In genomic region chr22:50252081-50253045, GRCh38 we compare ENCODE assay signal across 8 cellular contexts. TPM values are rescaled to one million over a fixed set of nuclear protein-coding genes. Genes with fewer than 3 reads are reported as not detected.
DNase-seq lines count a peak whose midpoint lies in the region; ATAC-seq and TF ChIP-seq lines count a peak whose summit lies in the region.

No MANE protein-coding gene starts in this region.

- H4K20me1 ChIP-seq in hepatocyte (ENCODE audit: insufficient read depth, poor library complexity, severe bottlenecking), result no peaks in the 10 kb centered on the region

- peaks cover 5 to 27% (median 13%) of the 10 kb centered on the region in 4 donors for H3K4me1 Mint-ChIP-seq in CD4-positive, alpha-beta memory T cell
- peaks cover 9% of the 10 kb centered on the region for H3K4me1 Mint-ChIP-seq in T-helper 17 cell

- H3K27ac ChIP-seq in CD4-positive, alpha-beta memory T cell (ENCODE audit: low read depth, low read length), result peak overlapping the region; percentile 66
- peak overlapping the region; percentile 66 to 71 for H3K27ac ChIP-seq in ascending aorta
- no peak overlapping the region for H3K27ac ChIP-seq in hepatocyte
- peak overlapping the region; percentile 72 to 86 (median 75) for H3K27ac ChIP-seq in spleen

- H3K27me3 Mint-ChIP-seq in CD4-positive, alpha-beta memory T cell, result peaks cover 1 to 3% of the 10 kb centered on the region in 2 donors
- H3K27me3 Mint-ChIP-seq in T-helper 17 cell, result peaks cover 3% of the 10 kb centered on the region

- peak; percentile 65 to 75 (median 69) for DNase-seq in CD4-positive, alpha-beta memory T cell
- DNase-seq in HT1080 (ENCODE audit: low read depth) (peak; percentile 72), T-helper 17 cell (peak; percentile 39 to 66 (median 51)), ascending aorta (ENCODE audit: low spot score in 2 of 2) (peak in 1 of 2 donors; percentile 88), hepatocyte (ENCODE audit: low spot score) (peak; percentile 80), spleen (peak; percentile 94)

- H3K9me3 ChIP-seq in CD4-positive, alpha-beta memory T cell (ENCODE audit: control insufficient read depth in 1 of 2, low read length in 2 of 2), result no peaks in the 10 kb centered on the region
- H3K9me3 ChIP-seq in T-helper 17 cell (ENCODE audit: control insufficient read depth, low read length, poor library complexity, severe bottlenecking), result no peaks in the 10 kb centered on the region
- no peaks in the 10 kb centered on the region for H3K9me3 ChIP-seq in ascending aorta
- H3K9me3 ChIP-seq in hepatocyte (ENCODE audit: low read depth), result no peaks in the 10 kb centered on the region
- H3K9me3 ChIP-seq in spleen, result no peaks in the 10 kb centered on the region

- CTCF ChIA-PET in CD4-positive, alpha-beta memory T cell (lab: Charles Lee; ENCODE audit: partially characterized antibody), result interaction anchor here (0.8 to 3.5 kb wide), 21 partner anchors 8 to 381 kb away, joined by 3 to 28 read pairs (median 6); partner anchors contain the start of gene SCO2

- no peaks in the 10 kb centered on the region for H3K9me3 Mint-ChIP-seq in CD4-positive, alpha-beta memory T cell

- ATAC-seq in T-helper 17 cell (peak; percentile 73), HG03039 (IDR thresholded peaks at IDR 0.05; ENCODE audit: unreplicated experiment) (no peak), HG02885 (IDR thresholded peaks at IDR 0.05; ENCODE audit: poor library complexity, unreplicated experiment) (no peak)

- no peak overlapping the region for H3K4me3 ChIP-seq in CD4-positive, alpha-beta memory T cell (ENCODE audit: low read length in 2 of 2)
- H3K4me3 ChIP-seq in ascending aorta (peak overlapping the region in 1 of 2 donors; percentile 82), hepatocyte (no peak overlapping the region), spleen (peak overlapping the region in 5 of 8 donors; percentile 70 to 85 (median 77))

- intact Hi-C loops in CD4-positive, alpha-beta memory T cell (cut with micrococcal nuclease), result loop anchor here (1.0 to 10.0 kb wide), 5 partner anchors 18 to 246 kb away; partner anchors contain the start of genes DENND6B, MAPK11 and SBF1
- intact Hi-C loops in ascending aorta (cut with DNase I), result loop anchor here (1.0 to 2.0 kb wide), 3 partner anchors 18 to 90 kb away; partner anchors contain the start of genes DENND6B and MAPK11
- intact Hi-C loops in spleen (cut with DNase I; ENCODE audit: low total_unique reads), result loop anchor here (5.0 kb wide), 1 partner anchor 90 kb away; the partner anchor contains the start of gene PPP6R2

- H3K4me1 ChIP-seq in CD4-positive, alpha-beta memory T cell (ENCODE audit: insufficient read depth, low read length), result peaks cover 30% of the 10 kb centered on the region
- H3K4me1 ChIP-seq in ascending aorta (peaks cover 11 to 19% of the 10 kb centered on the region in 2 donors), hepatocyte (ENCODE audit: insufficient read depth) (peaks cover 13% of the 10 kb centered on the region), spleen (peaks cover 20 to 51% (median 48%) of the 10 kb centered on the region in 6 donors)

- no peaks in the 10 kb centered on the region for H3K27me3 ChIP-seq in CD4-positive, alpha-beta memory T cell (ENCODE audit: insufficient read depth, low read length)
- no peaks in the 10 kb centered on the region for H3K27me3 ChIP-seq in ascending aorta
- H3K27me3 ChIP-seq in hepatocyte, result no peaks in the 10 kb centered on the region
- H3K27me3 ChIP-seq in spleen (replicated peaks in 1 of 7), result no peaks in the 10 kb centered on the region

- no peak overlapping the region for H3K4me2 ChIP-seq in hepatocyte

- no peak overlapping the region for H2AFZ ChIP-seq in hepatocyte

- peaks cover 13% of the 10 kb centered on the region for H3K79me2 ChIP-seq in hepatocyte

- 68% methylated on average over 26 of the region's 26 CpGs for WGBS in hepatocyte (ENCODE audit: low lambda C conversion rate, missing lambda C conversion rate)
- WGBS in spleen, 5 donors, result 44 to 57% (median 48%) methylated on average over 16 to 26 of the region's 26 CpGs

- peaks cover 3% of the 10 kb centered on the region for H3K36me3 ChIP-seq in CD4-positive, alpha-beta memory T cell (ENCODE audit: insufficient read depth, low read length)
- peaks cover 0 to 10% of the 10 kb centered on the region in 2 donors for H3K36me3 ChIP-seq in ascending aorta
- H3K36me3 ChIP-seq in hepatocyte (replicated peaks; ENCODE audit: insufficient read depth, low read depth), result no peaks in the 10 kb centered on the region
- peaks cover 0 to 25% (median 4%) of the 10 kb centered on the region in 6 donors for H3K36me3 ChIP-seq in spleen

- H3K4me3 Mint-ChIP-seq in CD4-positive, alpha-beta memory T cell, result peak overlapping the region in 7 of 8 donors; percentile 36 to 77 (median 61)
- peak overlapping the region; percentile 77 for H3K4me3 Mint-ChIP-seq in T-helper 17 cell

- TF ChIP-seq POLR2A in spleen (IDR thresholded peaks at IDR 0.05), result no peak

- peaks cover 1 to 6% of the 10 kb centered on the region in 2 donors for H3K36me3 Mint-ChIP-seq in CD4-positive, alpha-beta memory T cell
- no peaks in the 10 kb centered on the region for H3K36me3 Mint-ChIP-seq in T-helper 17 cell (ENCODE audit: low read depth)

- H3K9me2 ChIP-seq in hepatocyte (replicated peaks; ENCODE audit: insufficient read depth), result no peaks in the 10 kb centered on the region

- TF ChIP-seq CTCF in ascending aorta (IDR thresholded peaks at IDR 0.05) (peak; percentile 60 to 74 (median 70)), hepatocyte (IDR thresholded peaks at IDR 0.05; ENCODE audit: poor library complexity) (peak; percentile 66), spleen (IDR thresholded peaks at IDR 0.05 in 8 of 11, conservative IDR thresholded peaks at IDR 0.05 in 3 of 11) (peak; percentile 50 to 86 (median 80))

- POLR2A ChIA-PET in CD4-positive, alpha-beta memory T cell (lab: Charles Lee; ENCODE audit: partially characterized antibody), result interaction anchor here (0.9 to 4.0 kb wide), 15 partner anchors 10 to 369 kb away, joined by 3 to 29 read pairs (median 4); partner anchors contain the start of genes DENND6B, MAPK11, SCO2 and TYMP

- H3K27ac Mint-ChIP-seq in CD4-positive, alpha-beta memory T cell, result peak overlapping the region in 4 of 7 donors; percentile 36 to 68 (median 48)
- peak overlapping the region; percentile 24 for H3K27ac Mint-ChIP-seq in T-helper 17 cell

RNA-seq across cellular contexts. Expression of gene HDAC10, which starts 1.3 kb away (rescaled TPM):
- total RNA-seq in CD4-positive, alpha-beta memory T cell, result 100 to 1,000 TPM; 141 to 151 TPM
- polyA plus RNA-seq in CD4-positive, alpha-beta memory T cell, result 1 to 10 TPM; 3.8 to 6.8 TPM
- 13.6 and 14.5 TPM in 2 replicates for total RNA-seq in HT1080 (2014; rRNA removed; shearing (Covaris generic))
- polyA plus RNA-seq in HT1080 (2015; cell fraction: cytosol; rRNA removed), result 20.3 and 20.6 TPM in 2 replicates
- polyA plus RNA-seq in HT1080 (2015; cell fraction: nucleus; rRNA removed), result 190 and 200 TPM in 2 replicates
- total RNA-seq in T-helper 17 cell (100 to 1,000 TPM in 1 of 2 donors, 10 to 100 TPM in 1; 95.5 to 105 TPM), ascending aorta (73.2 TPM), hepatocyte (21.5 and 23.8 TPM in 2 replicates), spleen (100 to 1,000 TPM in 1 of 7 donors, 10 to 100 TPM in 6; 63.6 to 108 (median 70.2) TPM)
- polyA plus RNA-seq in hepatocyte (30.2 and 40.5 TPM in 2 replicates), spleen (10 to 100 TPM; 25.0 to 69.9 (median 44.7) TPM)

RNA-seq across cellular contexts. Expression of gene TUBGCP6, which starts 7.5 kb away (rescaled TPM):
- 100 to 1,000 TPM; 132 to 133 TPM for total RNA-seq in CD4-positive, alpha-beta memory T cell
- 10 to 100 TPM; 16.5 to 20.5 TPM for polyA plus RNA-seq in CD4-positive, alpha-beta memory T cell
- 13.1 and 14.2 TPM in 2 replicates for total RNA-seq in HT1080 (2014; rRNA removed; shearing (Covaris generic))
- polyA plus RNA-seq in HT1080 (2015; cell fraction: cytosol; rRNA removed), result 3.9 and 5.5 TPM in 2 replicates
- 82.8 and 86.1 TPM in 2 replicates for polyA plus RNA-seq in HT1080 (2015; cell fraction: nucleus; rRNA removed)
- total RNA-seq in T-helper 17 cell (100 to 1,000 TPM; 110 to 122 TPM), ascending aorta (58.1 TPM), hepatocyte (14.0 and 26.2 TPM in 2 replicates), spleen (10 to 100 TPM; 65.2 to 98.0 (median 69.4) TPM)
- polyA plus RNA-seq in hepatocyte (31.5 and 44.1 TPM in 2 replicates), spleen (10 to 100 TPM; 36.0 to 70.7 (median 69.2) TPM)

RNA-seq across cellular contexts. Expression of gene MAPK12, which starts 9.1 kb away (rescaled TPM):
- total RNA-seq in CD4-positive, alpha-beta memory T cell, result 1 to 10 TPM; 2.9 TPM
- under 1 TPM in 1 of 2 donors, not detected in 1; 0.05 TPM for polyA plus RNA-seq in CD4-positive, alpha-beta memory T cell
- 50.1 and 50.6 TPM in 2 replicates for total RNA-seq in HT1080 (2014; rRNA removed; shearing (Covaris generic))
- polyA plus RNA-seq in HT1080 (2015; cell fraction: cytosol; rRNA removed), result 34.3 and 41.5 TPM in 2 replicates
- 159 and 182 TPM in 2 replicates for polyA plus RNA-seq in HT1080 (2015; cell fraction: nucleus; rRNA removed)
- total RNA-seq in T-helper 17 cell, result 1 to 10 TPM; 1.7 to 1.9 TPM
- 29.4 TPM for total RNA-seq in ascending aorta
- total RNA-seq in hepatocyte, result 12.5 and 13.8 TPM in 2 replicates
- polyA plus RNA-seq in hepatocyte, result 33.8 and 51.4 TPM in 2 replicates
- total RNA-seq in spleen, result 10 to 100 TPM in 2 of 7 donors, 1 to 10 TPM in 5; 3.9 to 11.6 (median 6.4) TPM
- 10 to 100 TPM in 1 of 3 donors, 1 to 10 TPM in 2; 6.9 to 11.0 (median 9.0) TPM for polyA plus RNA-seq in spleen

RNA-seq across cellular contexts. Expression of gene MAPK11, which starts 17.8 kb away (rescaled TPM):
- 1 to 10 TPM; 1.6 to 1.7 TPM for total RNA-seq in CD4-positive, alpha-beta memory T cell
- under 1 TPM; 0.10 to 0.54 TPM for polyA plus RNA-seq in CD4-positive, alpha-beta memory T cell
- total RNA-seq in HT1080 (2014; rRNA removed; shearing (Covaris generic)), result 12.6 and 18.0 TPM in 2 replicates
- 12.1 and 14.3 TPM in 2 replicates for polyA plus RNA-seq in HT1080 (2015; cell fraction: cytosol; rRNA removed)
- 42.7 and 47.7 TPM in 2 replicates for polyA plus RNA-seq in HT1080 (2015; cell fraction: nucleus; rRNA removed)
- total RNA-seq in T-helper 17 cell (10 to 100 TPM; 13.2 to 14.4 TPM), ascending aorta (117 TPM), hepatocyte (1.4 and 2.3 TPM in 2 replicates), spleen (10 to 100 TPM in 3 of 7 donors, 1 to 10 TPM in 4; 5.2 to 20.7 (median 9.3) TPM)
- polyA plus RNA-seq in hepatocyte (0.62 and 1.1 TPM in 2 replicates), spleen (10 to 100 TPM; 10.7 to 25.3 (median 21.0) TPM)

RNA-seq across cellular contexts. Expression of gene SELENOO, which starts 51.6 kb away (rescaled TPM):
- total RNA-seq in CD4-positive, alpha-beta memory T cell, result 10 to 100 TPM; 33.8 to 34.8 TPM
- polyA plus RNA-seq in CD4-positive, alpha-beta memory T cell, result 1 to 10 TPM; 2.0 to 6.6 TPM
- total RNA-seq in HT1080 (2014; rRNA removed; shearing (Covaris generic)), result 44.5 and 49.1 TPM in 2 replicates
- polyA plus RNA-seq in HT1080 (2015; cell fraction: cytosol; rRNA removed), result 29.6 and 35.2 TPM in 2 replicates
- 74.1 and 81.6 TPM in 2 replicates for polyA plus RNA-seq in HT1080 (2015; cell fraction: nucleus; rRNA removed)
- total RNA-seq in T-helper 17 cell (10 to 100 TPM; 27.4 to 29.5 TPM), ascending aorta (41.7 TPM), hepatocyte (27.3 and 31.6 TPM in 2 replicates), spleen (10 to 100 TPM; 25.4 to 31.7 (median 29.3) TPM)
- polyA plus RNA-seq in hepatocyte (35.2 and 37.7 TPM in 2 replicates), spleen (10 to 100 TPM; 26.2 to 70.8 (median 47.0) TPM)

Comparison
In these comparisons a context has a peak if more than half of its experiments do, and no peak if none do; other contexts are left out.
1. H3K4me3 ChIP-seq: peak in spleen (5 of 8); none in CD4-positive, alpha-beta memory T cell (0 of 2) and hepatocyte (single experiment).
2. Peak in every context shown above with its lines, with median percentiles within 50 percentile points of each other: CTCF ChIP-seq.